ENCODE assay signal across 1 cellular context in the genomic region with DNA sequence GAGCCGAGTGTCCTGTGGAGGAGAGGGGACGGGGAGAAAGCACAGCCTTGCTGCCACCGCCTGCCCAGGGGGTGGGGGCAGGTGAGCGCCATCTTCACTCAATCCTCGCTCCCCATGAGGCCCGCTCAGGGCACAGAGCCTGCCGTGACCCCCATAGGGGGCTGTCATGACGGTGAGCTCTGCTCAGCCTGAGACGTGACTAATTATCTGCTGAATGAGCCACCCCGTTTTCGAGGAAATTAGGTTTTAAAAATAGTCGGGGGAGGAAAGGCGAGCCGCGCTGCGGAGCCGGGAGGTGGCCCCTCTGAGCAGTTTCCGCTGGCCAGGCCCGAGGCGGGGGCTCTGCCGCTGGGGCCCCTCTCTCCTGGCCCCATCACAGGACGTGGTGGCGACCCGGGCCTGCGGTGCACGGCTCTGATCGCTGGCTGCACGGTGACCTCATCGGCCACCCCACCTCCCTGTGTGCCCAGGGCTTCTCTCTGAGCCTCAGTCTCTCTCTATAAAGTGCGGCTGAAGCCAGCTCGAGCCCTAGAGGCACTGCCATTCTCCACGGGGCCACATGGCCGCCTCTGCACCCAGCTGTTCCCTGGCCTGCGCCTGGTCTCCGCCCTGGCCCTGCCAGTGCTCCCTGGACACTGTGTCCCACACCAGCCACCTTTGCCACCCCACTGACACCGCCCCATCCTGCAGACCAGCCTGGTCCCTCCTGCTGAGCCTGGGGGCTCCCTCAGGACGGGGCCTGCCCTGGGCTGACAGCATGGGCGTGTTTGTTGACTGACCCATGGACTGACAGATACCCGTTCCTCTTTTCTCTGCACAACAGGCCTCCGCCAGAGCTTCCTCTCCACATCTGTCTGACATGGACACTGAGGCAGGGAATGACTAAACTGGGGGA.
A peak's percentile ranks its signal among the peaks of the same experiment; 100 is the strongest.
TF ChIP-seq lines count a peak whose summit lies in the region.

No MANE protein-coding gene starts in this region.

TF ChIP-seq in K562, 482 proteins besides CTCF, POLR2A, EP300 and RAD21 (continued from another document and continues in another):
- TF ChIP-seq FOXO4 (CRISPR knock-in tag; IDR thresholded peaks at IDR 0.05) (no peak), ZNF668 (CRISPR knock-in tag; IDR thresholded peaks at IDR 0.05) (no peak), FUS (optimal IDR thresholded peaks at IDR 0.05; ENCODE audit: low read depth, low read length) (no peak), ATF7 (IDR thresholded peaks at IDR 0.05) (peak; percentile 46; the same call in 1 of the 2 replicates), CREB3 (tag; conservative IDR thresholded peaks at IDR 0.05; ENCODE audit: low read depth) (no peak; the same call in 1 of the 2 replicates), POLR2G (IDR thresholded peaks at IDR 0.05; ENCODE audit: low read depth, low read length) (peak; percentile 10; the same call in 1 of the 2 replicates), XRCC4 (IDR thresholded peaks at IDR 0.05; ENCODE audit: extremely low read depth, insufficient read depth, insufficient read length) (no peak), NFXL1 (CRISPR knock-in tag; IDR thresholded peaks at IDR 0.05) (no peak), ZNF146 (CRISPR knock-in tag; IDR thresholded peaks at IDR 0.05; ENCODE audit: unreplicated experiment) (no peak), ELF4 (CRISPR knock-in tag; IDR thresholded peaks at IDR 0.05) (no peak), ZNF224 (CRISPR knock-in tag; IDR thresholded peaks at IDR 0.05) (no peak), ZNF121 (CRISPR knock-in tag; conservative IDR thresholded peaks at IDR 0.05) (no peak), ZNF274 (IDR thresholded peaks at IDR 0.05; ENCODE audit: borderline replicate concordance, low read depth, low read length) (no peak), ZNF561 (CRISPR knock-in tag; conservative IDR thresholded peaks at IDR 0.05) (no peak), USF1 (CRISPR knock-in tag; IDR thresholded peaks at IDR 0.05) (no peak), NELFE (IDR thresholded peaks at IDR 0.05; ENCODE audit: insufficient read depth, insufficient read length) (no peak), ZFP91 (CRISPR knock-in tag; IDR thresholded peaks at IDR 0.05) (no peak), ZFX (CRISPR knock-in tag; IDR thresholded peaks at IDR 0.05) (peak; percentile 12; the same call in 1 of the 2 replicates), ZNF507 (tag; conservative IDR thresholded peaks at IDR 0.05) (no peak), RBM34 (IDR thresholded peaks at IDR 0.05; ENCODE audit: borderline replicate concordance, insufficient read depth, low read length) (no peak), NR2C2 (CRISPR knock-in tag; IDR thresholded peaks at IDR 0.05) (no peak), NR2C2 (tag; IDR thresholded peaks at IDR 0.05) (peak; percentile 26; the same call in 1 of the 2 replicates), CC2D1A (IDR thresholded peaks at IDR 0.05) (no peak), EGR1 (conservative IDR thresholded peaks at IDR 0.05) (0 out of 2 replicates have a peak, but pooled peaks have one; percentile 12), CTBP1 (IDR thresholded peaks at IDR 0.05; ENCODE audit: borderline replicate concordance) (no peak), CCNT2 (IDR thresholded peaks at IDR 0.05; ENCODE audit: borderline replicate concordance, extremely low read depth, insufficient read length, low read depth, low read length) (no peak), EHMT2 (IDR thresholded peaks at IDR 0.05) (no peak), ELF1 (tag; IDR thresholded peaks at IDR 0.05) (no peak), ZNF436 (CRISPR knock-in tag; IDR thresholded peaks at IDR 0.05) (no peak), ZNF408 (CRISPR knock-in tag; IDR thresholded peaks at IDR 0.05; ENCODE audit: low read depth) (no peak), HLTF (IDR thresholded peaks at IDR 0.05) (no peak), HNRNPK (IDR thresholded peaks at IDR 0.05; ENCODE audit: low read depth, low read length, poor library complexity, severe bottlenecking) (no peak), RAD51 (IDR thresholded peaks at IDR 0.05; ENCODE audit: borderline replicate concordance, low read depth) (no peak), BCOR (IDR thresholded peaks at IDR 0.05) (peak; percentile 41; the same call in 1 of the 2 replicates), RBM14 (IDR thresholded peaks at IDR 0.05; ENCODE audit: borderline replicate concordance, insufficient read depth, low read depth, low read length) (no peak), ARNT (IDR thresholded peaks at IDR 0.05) (no peak), BACH1 (tag; IDR thresholded peaks at IDR 0.05) (no peak; the same call in 1 of the 2 replicates), HMG20A (CRISPR knock-in tag; conservative IDR thresholded peaks at IDR 0.05) (no peak), NFIX (CRISPR knock-in tag; IDR thresholded peaks at IDR 0.05; ENCODE audit: low read depth) (no peak), CBFA2T3 (IDR thresholded peaks at IDR 0.05) (no peak), E2F4 (CRISPR knock-in tag; IDR thresholded peaks at IDR 0.05; ENCODE audit: low read depth) (no peak), NR0B1 (IDR thresholded peaks at IDR 0.05; ENCODE audit: partially characterized antibody) (no peak), MTA3 (IDR thresholded peaks at IDR 0.05; ENCODE audit: borderline replicate concordance) (0 out of 2 replicates have a peak, but pooled peaks have one; percentile 5), CBX8 (IDR thresholded peaks at IDR 0.05; ENCODE audit: borderline replicate concordance, extremely low read depth, low read depth, low read length, poor library complexity, severe bottlenecking) (no peak), IFI16 (CRISPR knock-in tag; IDR thresholded peaks at IDR 0.05) (no peak)
- TF ChIP-seq, protein P1, sequence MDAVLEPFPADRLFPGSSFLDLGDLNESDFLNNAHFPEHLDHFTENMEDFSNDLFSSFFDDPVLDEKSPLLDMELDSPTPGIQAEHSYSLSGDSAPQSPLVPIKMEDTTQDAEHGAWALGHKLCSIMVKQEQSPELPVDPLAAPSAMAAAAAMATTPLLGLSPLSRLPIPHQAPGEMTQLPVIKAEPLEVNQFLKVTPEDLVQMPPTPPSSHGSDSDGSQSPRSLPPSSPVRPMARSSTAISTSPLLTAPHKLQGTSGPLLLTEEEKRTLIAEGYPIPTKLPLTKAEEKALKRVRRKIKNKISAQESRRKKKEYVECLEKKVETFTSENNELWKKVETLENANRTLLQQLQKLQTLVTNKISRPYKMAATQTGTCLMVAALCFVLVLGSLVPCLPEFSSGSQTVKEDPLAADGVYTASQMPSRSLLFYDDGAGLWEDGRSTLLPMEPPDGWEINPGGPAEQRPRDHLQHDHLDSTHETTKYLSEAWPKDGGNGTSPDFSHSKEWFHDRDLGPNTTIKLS (IDR thresholded peaks at IDR 0.05; ENCODE audit: borderline replicate concordance, low read depth), result no peak
- TF ChIP-seq, protein P2, sequence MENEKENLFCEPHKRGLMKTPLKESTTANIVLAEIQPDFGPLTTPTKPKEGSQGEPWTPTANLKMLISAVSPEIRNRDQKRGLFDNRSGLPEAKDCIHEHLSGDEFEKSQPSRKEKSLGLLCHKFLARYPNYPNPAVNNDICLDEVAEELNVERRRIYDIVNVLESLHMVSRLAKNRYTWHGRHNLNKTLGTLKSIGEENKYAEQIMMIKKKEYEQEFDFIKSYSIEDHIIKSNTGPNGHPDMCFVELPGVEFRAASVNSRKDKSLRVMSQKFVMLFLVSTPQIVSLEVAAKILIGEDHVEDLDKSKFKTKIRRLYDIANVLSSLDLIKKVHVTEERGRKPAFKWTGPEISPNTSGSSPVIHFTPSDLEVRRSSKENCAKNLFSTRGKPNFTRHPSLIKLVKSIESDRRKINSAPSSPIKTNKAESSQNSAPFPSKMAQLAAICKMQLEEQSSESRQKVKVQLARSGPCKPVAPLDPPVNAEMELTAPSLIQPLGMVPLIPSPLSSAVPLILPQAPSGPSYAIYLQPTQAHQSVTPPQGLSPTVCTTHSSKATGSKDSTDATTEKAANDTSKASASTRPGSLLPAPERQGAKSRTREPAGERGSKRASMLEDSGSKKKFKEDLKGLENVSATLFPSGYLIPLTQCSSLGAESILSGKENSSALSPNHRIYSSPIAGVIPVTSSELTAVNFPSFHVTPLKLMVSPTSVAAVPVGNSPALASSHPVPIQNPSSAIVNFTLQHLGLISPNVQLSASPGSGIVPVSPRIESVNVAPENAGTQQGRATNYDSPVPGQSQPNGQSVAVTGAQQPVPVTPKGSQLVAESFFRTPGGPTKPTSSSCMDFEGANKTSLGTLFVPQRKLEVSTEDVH (IDR thresholded peaks at IDR 0.05; ENCODE audit: low read depth, partially characterized antibody), result no peak
- TF ChIP-seq, protein P3, sequence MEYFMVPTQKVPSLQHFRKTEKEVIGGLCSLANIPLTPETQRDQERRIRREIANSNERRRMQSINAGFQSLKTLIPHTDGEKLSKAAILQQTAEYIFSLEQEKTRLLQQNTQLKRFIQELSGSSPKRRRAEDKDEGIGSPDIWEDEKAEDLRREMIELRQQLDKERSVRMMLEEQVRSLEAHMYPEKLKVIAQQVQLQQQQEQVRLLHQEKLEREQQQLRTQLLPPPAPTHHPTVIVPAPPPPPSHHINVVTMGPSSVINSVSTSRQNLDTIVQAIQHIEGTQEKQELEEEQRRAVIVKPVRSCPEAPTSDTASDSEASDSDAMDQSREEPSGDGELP (CRISPR knock-in tag; IDR thresholded peaks at IDR 0.05; ENCODE audit: borderline replicate concordance), result peak; percentile 77; the same call in 1 of the 2 replicates
- TF ChIP-seq, protein P4, sequence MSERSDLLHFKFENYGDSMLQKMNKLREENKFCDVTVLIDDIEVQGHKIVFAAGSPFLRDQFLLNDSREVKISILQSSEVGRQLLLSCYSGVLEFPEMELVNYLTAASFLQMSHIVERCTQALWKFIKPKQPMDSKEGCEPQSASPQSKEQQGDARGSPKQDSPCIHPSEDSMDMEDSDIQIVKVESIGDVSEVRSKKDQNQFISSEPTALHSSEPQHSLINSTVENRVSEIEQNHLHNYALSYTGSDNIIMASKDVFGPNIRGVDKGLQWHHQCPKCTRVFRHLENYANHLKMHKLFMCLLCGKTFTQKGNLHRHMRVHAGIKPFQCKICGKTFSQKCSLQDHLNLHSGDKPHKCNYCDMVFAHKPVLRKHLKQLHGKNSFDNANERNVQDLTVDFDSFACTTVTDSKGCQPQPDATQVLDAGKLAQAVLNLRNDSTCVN (CRISPR knock-in tag; IDR thresholded peaks at IDR 0.05), result no peak
- TF ChIP-seq, protein P5, sequence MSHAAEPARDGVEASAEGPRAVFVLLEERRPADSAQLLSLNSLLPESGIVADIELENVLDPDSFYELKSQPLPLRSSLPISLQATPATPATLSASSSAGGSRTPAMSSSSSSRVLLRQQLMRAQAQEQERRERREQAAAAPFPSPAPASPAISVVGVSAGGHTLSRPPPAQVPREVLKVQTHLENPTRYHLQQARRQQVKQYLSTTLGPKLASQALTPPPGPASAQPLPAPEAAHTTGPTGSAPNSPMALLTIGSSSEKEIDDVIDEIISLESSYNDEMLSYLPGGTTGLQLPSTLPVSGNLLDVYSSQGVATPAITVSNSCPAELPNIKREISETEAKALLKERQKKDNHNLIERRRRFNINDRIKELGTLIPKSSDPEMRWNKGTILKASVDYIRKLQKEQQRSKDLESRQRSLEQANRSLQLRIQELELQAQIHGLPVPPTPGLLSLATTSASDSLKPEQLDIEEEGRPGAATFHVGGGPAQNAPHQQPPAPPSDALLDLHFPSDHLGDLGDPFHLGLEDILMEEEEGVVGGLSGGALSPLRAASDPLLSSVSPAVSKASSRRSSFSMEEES (CRISPR knock-in tag; IDR thresholded peaks at IDR 0.05), result no peak
